8 cellular contexts compared by ENCODE assay signal in genomic region chr16:79093554-79093967, GRCh38.
DNase-seq lines count a peak whose midpoint lies in the region; ATAC-seq and TF ChIP-seq lines count a peak whose summit lies in the region.

No MANE protein-coding gene starts in this region.

- H3K36me3 ChIP-seq in mesenchymal stem cell (ENCODE audit: control insufficient read depth in 1 of 2, insufficient read depth in 2 of 2, low read depth in 1 of 2, low read length in 2 of 2) = no peaks in the 10 kb centered on the region
- H3K36me3 ChIP-seq in WERI-Rb-1 = no peaks in the 10 kb centered on the region
- no peaks in the 10 kb centered on the region for H3K36me3 ChIP-seq in tibial nerve

- no peaks in the 10 kb centered on the region for H3K27me3 ChIP-seq in mesenchymal stem cell (ENCODE audit: control insufficient read depth in 1 of 2, insufficient read depth in 1 of 2, low read length in 2 of 2)
- no peaks in the 10 kb centered on the region for H3K27me3 ChIP-seq in WERI-Rb-1 (ENCODE audit: insufficient read depth, low read depth, severe bottlenecking)
- H3K27me3 ChIP-seq in tibial nerve = no peaks in the 10 kb centered on the region

- no peaks in the 10 kb centered on the region for H3K79me1 ChIP-seq in mesenchymal stem cell (replicated peaks; ENCODE audit: low read length, poor library complexity, severe bottlenecking)

- H3K23ac ChIP-seq in mesenchymal stem cell (ENCODE audit: low read length in 2 of 2) = no peak overlapping the region

- H2BK15ac ChIP-seq in mesenchymal stem cell (ENCODE audit: low read depth, poor library complexity, severe bottlenecking) = no peak overlapping the region

- no peak overlapping the region for H3K4me2 ChIP-seq in mesenchymal stem cell (ENCODE audit: low read length, poor library complexity, severe bottlenecking)

- H3K27ac ChIP-seq in mesenchymal stem cell (ENCODE audit: low read length, poor library complexity, severe bottlenecking) (no peak overlapping the region), WERI-Rb-1 (no peak overlapping the region), tibial nerve (no peak overlapping the region)

- no peak for TF ChIP-seq CTCF in WERI-Rb-1 (IDR thresholded peaks at IDR 0.05; ENCODE audit: low read depth, low read length)
- TF ChIP-seq CTCF in tibial nerve (IDR thresholded peaks at IDR 0.05) = no peak

- no peak overlapping the region for H2BK12ac ChIP-seq in mesenchymal stem cell (ENCODE audit: low read length in 2 of 2)

- no peak overlapping the region for H2AFZ ChIP-seq in mesenchymal stem cell (ENCODE audit: low read depth, low read length)

- no peak overlapping the region for H2BK5ac ChIP-seq in mesenchymal stem cell (ENCODE audit: low read depth, low read length, poor library complexity, severe bottlenecking)

- H3K4ac ChIP-seq in mesenchymal stem cell (ENCODE audit: low read depth in 1 of 2, low read length in 2 of 2) = no peak overlapping the region

- no peak overlapping the region for H4K91ac ChIP-seq in mesenchymal stem cell (ENCODE audit: low read length)

- H3K4me1 ChIP-seq in mesenchymal stem cell (ENCODE audit: control insufficient read depth, insufficient read depth, low read depth, low read length) = no peaks in the 10 kb centered on the region
- peaks cover 0 to 24% (median 19%) of the 10 kb centered on the region in 4 donors for H3K4me1 ChIP-seq in tibial nerve

- TF ChIP-seq POLR2A in tibial nerve (IDR thresholded peaks at IDR 0.05) = no peak

- H2AK5ac ChIP-seq in mesenchymal stem cell (ENCODE audit: low read length, severe bottlenecking) = no peak overlapping the region

- H4K8ac ChIP-seq in mesenchymal stem cell (ENCODE audit: low read length) = no peak overlapping the region

- H3K9me3 ChIP-seq in mesenchymal stem cell (ENCODE audit: control insufficient read depth, low read length) = no peaks in the 10 kb centered on the region
- H3K9me3 ChIP-seq in WERI-Rb-1 (ENCODE audit: severe bottlenecking) = no peaks in the 10 kb centered on the region
- H3K9me3 ChIP-seq in tibial nerve = no peaks in the 10 kb centered on the region

- DNase-seq in T follicular helper cell (ENCODE audit: low read depth) = peak; percentile 24
- peak; percentile 7 for DNase-seq in astrocyte of the hippocampus (ENCODE audit: low read depth, low spot score)
- peak; percentile 10 for DNase-seq in stimulated activated CD4-positive, alpha-beta T cell treated with anti-CD3 and anti-CD28 coated beads, Interleukin-4, amount 100 ng/mL, for 1 hour
- DNase-seq in mesenchymal stem cell = no peak
- no peak for DNase-seq in WERI-Rb-1
- DNase-seq in tibial nerve (ENCODE audit: low spot score in 2 of 2) = no peak

- no peak overlapping the region for H3K14ac ChIP-seq in mesenchymal stem cell (ENCODE audit: low read length in 2 of 2)

- ATAC-seq in GM19395 (IDR thresholded peaks at IDR 0.05; ENCODE audit: unreplicated experiment) = peak; percentile 71
- ATAC-seq in GM21529 (IDR thresholded peaks at IDR 0.05; ENCODE audit: unreplicated experiment) = no peak

- H3K4me3 ChIP-seq in mesenchymal stem cell (ENCODE audit: insufficient read depth in 1 of 2, low read depth in 1 of 2, low read length in 2 of 2) (no peak overlapping the region), WERI-Rb-1 (ENCODE audit: low read depth, low read length) (no peak overlapping the region), tibial nerve (no peak overlapping the region)

- no peak overlapping the region for H3K18ac ChIP-seq in mesenchymal stem cell (ENCODE audit: low read depth in 1 of 2, low read length in 2 of 2)

- TF ChIP-seq EP300 in tibial nerve (IDR thresholded peaks at IDR 0.05) = peak in 1 of 2 donors; percentile 41

- H3K9ac ChIP-seq in mesenchymal stem cell (ENCODE audit: low read length) = no peak overlapping the region

- no peak overlapping the region for H2BK120ac ChIP-seq in mesenchymal stem cell (ENCODE audit: low read depth, low read length)

- WGBS in mesenchymal stem cell = 63% methylated on average over 6 of the region's 10 CpGs
- 80 to 87% methylated on average over 10 of the region's 10 CpGs for WGBS in tibial nerve, 2 donors

Comparison
In these comparisons a context has a peak if more than half of its experiments do, and no peak if none do; other contexts are left out.
1. DNase-seq: peak in T follicular helper cell (single experiment), astrocyte of the hippocampus (single experiment) and stimulated activated CD4-positive, alpha-beta T cell treated with anti-CD3 and anti-CD28 coated beads, Interleukin-4, amount 100 ng/mL, for 1 hour (single experiment); none in mesenchymal stem cell (single experiment), WERI-Rb-1 (single experiment) and tibial nerve (0 of 2).